8 cellular contexts compared by ENCODE assay signal in genomic region chr19:45798995-45799517, GRCh38.
A peak's percentile ranks its signal among the peaks of the same experiment; 100 is the strongest.
DNase-seq lines count a peak whose midpoint lies in the region; ATAC-seq and TF ChIP-seq lines count a peak whose summit lies in the region.

No MANE protein-coding gene starts in this region.

- DNase-seq in AG09309 (ENCODE audit: low read depth), result peak; percentile 57
- DNase-seq in GM19240 (ENCODE audit: insufficient read length, low spot score), result peak; percentile 78
- DNase-seq in NCI-H2196 treated with DMSO at 0.1 percent for 48 hours (lab: John Stamatoyannopoulos, UW; ENCODE audit: unreplicated experiment), result peak; percentile 47
- peak; percentile 61 for DNase-seq in activated CD4-positive, alpha-beta T cell treated with anti-CD3 and anti-CD28 coated beads, Interleukin-2, amount 50 U/mL, for 1 hour
- peak; percentile 32 to 53 (median 36) for DNase-seq in effector memory CD4-positive, alpha-beta T cell
- peak; percentile 45 for DNase-seq in middle frontal gyrus (ENCODE audit: extremely low spot score, low spot score)
- DNase-seq in stimulated activated CD8-positive, alpha-beta memory T cell treated with anti-CD3 and anti-CD28 coated beads, Interleukin-7, amount 100 ng/mL, for 24 hours (ENCODE audit: low read depth), result peak; percentile 23

- no peaks in the 10 kb centered on the region for H3K36me3 ChIP-seq in effector memory CD4-positive, alpha-beta T cell (ENCODE audit: control insufficient read depth, insufficient read depth, low read length)

- H3K27me3 ChIP-seq in effector memory CD4-positive, alpha-beta T cell (replicated peaks; ENCODE audit: control insufficient read depth, insufficient read depth, low read length, poor library complexity, severe bottlenecking), result peaks cover 15% of the 10 kb centered on the region

- no peaks in the 10 kb centered on the region for H3K4me1 ChIP-seq in effector memory CD4-positive, alpha-beta T cell (ENCODE audit: control insufficient read depth, insufficient read depth, low read length, poor library complexity, severe bottlenecking)

- no peaks in the 10 kb centered on the region for H3K9me3 ChIP-seq in effector memory CD4-positive, alpha-beta T cell (ENCODE audit: control insufficient read depth, low read length)

- no peak overlapping the region for H3K4me3 ChIP-seq in AG09309 (ENCODE audit: control insufficient read depth, low read depth, low read length)
- H3K4me3 ChIP-seq in effector memory CD4-positive, alpha-beta T cell (ENCODE audit: insufficient read depth, low read depth, low read length, poor library complexity, severe bottlenecking), result no peak overlapping the region

- H3K27ac ChIP-seq in effector memory CD4-positive, alpha-beta T cell (ENCODE audit: insufficient read depth, low read length, poor library complexity, severe bottlenecking), result no peak overlapping the region

- peak; percentile 81 for TF ChIP-seq CTCF in AG09309 (IDR thresholded peaks at IDR 0.05; ENCODE audit: control insufficient read depth, insufficient read depth, low read depth, low read length, missing control alignments)

- no peak for ATAC-seq in GM18868 (IDR thresholded peaks at IDR 0.05; ENCODE audit: unreplicated experiment)

Comparison
In these comparisons a context has a peak if more than half of its experiments do, and no peak if none do; other contexts are left out.
1. DNase-seq: peak in every context shown above with its lines; median percentile 78 in GM19240; 61 in activated CD4-positive, alpha-beta T cell treated with anti-CD3 and anti-CD28 coated beads, Interleukin-2, amount 50 U/mL, for 1 hour; 57 in AG09309; 47 in NCI-H2196 treated with DMSO at 0.1 percent for 48 hours; 45 in middle frontal gyrus; 36 in effector memory CD4-positive, alpha-beta T cell; 23 in stimulated activated CD8-positive, alpha-beta memory T cell treated with anti-CD3 and anti-CD28 coated beads, Interleukin-7, amount 100 ng/mL, for 24 hours.